ENCODE assay signal across 10 cellular contexts in the genomic region with DNA sequence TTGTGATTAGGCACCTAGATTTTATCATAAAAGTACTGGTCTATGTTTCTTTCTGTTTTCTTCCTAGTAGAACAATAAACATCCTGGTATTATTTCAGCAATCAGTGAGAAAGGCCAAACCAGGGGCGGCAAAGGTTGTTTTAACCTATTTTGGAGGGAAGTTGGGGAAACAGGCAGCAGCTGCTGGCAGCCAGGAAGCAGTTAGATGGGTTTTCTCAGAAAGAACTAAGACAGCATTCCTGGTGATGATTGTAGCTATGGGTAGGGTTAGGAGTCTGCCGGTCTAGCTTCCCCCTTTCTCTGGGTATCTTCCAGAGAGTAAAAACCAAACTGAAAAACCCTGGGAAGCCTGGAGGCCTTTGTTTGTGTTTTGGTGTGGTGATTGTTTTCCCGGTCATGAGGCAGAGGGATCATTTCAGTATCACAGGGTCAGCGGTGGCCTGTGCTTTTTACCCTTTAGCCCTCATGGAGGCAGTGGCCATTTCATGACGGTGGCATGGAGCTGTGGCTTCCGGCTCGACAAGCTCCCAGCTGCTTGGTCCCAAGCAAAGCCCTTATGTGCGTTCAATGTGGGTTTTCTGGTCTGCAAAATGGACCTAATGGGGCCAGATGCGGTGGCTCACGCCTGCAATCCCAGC. TPM values are rescaled to one million over a fixed set of nuclear protein-coding genes. Genes with fewer than 3 reads are reported as not detected.
DNase-seq lines count a peak whose midpoint lies in the region; TF ChIP-seq lines count a peak whose summit lies in the region.
"Had no signal": no experiment of that assay in that cellular context is flagged by ENCODE, and none has a peak within 500 bp of the region (broad histone marks: within the 10 kb centered on the region; RNA-seq: fewer than 3 reads in every experiment).

No MANE protein-coding gene starts in this region.

- intact Hi-C loops in CD14-positive monocyte (cut with micrococcal nuclease): no loop called here

- H3K4me3 Mint-ChIP-seq in CD14-positive monocyte (no peak overlapping the region), endodermal cell (no peak overlapping the region), neural crest cell (no peak overlapping the region), osteocyte (ENCODE audit: unreplicated experiment) (no peak overlapping the region)

- H3K36me3 Mint-ChIP-seq in CD14-positive monocyte (peaks cover 27% of the 10 kb centered on the region in 2 donors), endodermal cell (ENCODE audit: low read depth) (no peaks in the 10 kb centered on the region), neural crest cell (ENCODE audit: low read depth) (no peaks in the 10 kb centered on the region), osteocyte (ENCODE audit: unreplicated experiment) (peaks cover 1% of the 10 kb centered on the region)

- H3K4me3 ChIP-seq in endodermal cell (ENCODE audit: low read length): no peak overlapping the region

- H3K27ac Mint-ChIP-seq in CD14-positive monocyte (peak overlapping the region; percentile 79 to 100 (median 99)), endodermal cell (peak overlapping the region; percentile 52), neural crest cell (ENCODE audit: unreplicated experiment) (peak overlapping the region; percentile 84), osteocyte (ENCODE audit: unreplicated experiment) (no peak overlapping the region)

- peaks cover 3 to 17% (median 12%) of the 10 kb centered on the region in 7 donors for H3K9me3 Mint-ChIP-seq in CD14-positive monocyte
- no peaks in the 10 kb centered on the region for H3K9me3 Mint-ChIP-seq in endodermal cell
- no peaks in the 10 kb centered on the region for H3K9me3 Mint-ChIP-seq in neural crest cell
- peaks cover 8% of the 10 kb centered on the region for H3K9me3 Mint-ChIP-seq in osteocyte (ENCODE audit: unreplicated experiment)

- in situ Hi-C loops in KBM-7 (cut with MboI; ENCODE audit: low pct_unique_long_range_greater_than_20kb, low sequenced_read_pairs): no loop called here

- H3K27me3 Mint-ChIP-seq in CD14-positive monocyte (ENCODE audit: low read depth in 3 of 3): peaks cover 0 to 2% (median 0%) of the 10 kb centered on the region in 3 donors
- peaks cover 5% of the 10 kb centered on the region for H3K27me3 Mint-ChIP-seq in endodermal cell (ENCODE audit: insufficient read depth)
- H3K27me3 Mint-ChIP-seq in neural crest cell (ENCODE audit: low read depth): no peaks in the 10 kb centered on the region
- no peaks in the 10 kb centered on the region for H3K27me3 Mint-ChIP-seq in osteocyte (ENCODE audit: unreplicated experiment)

- H3K9me3 ChIP-seq in endodermal cell (ENCODE audit: control insufficient read depth, low read length): no peaks in the 10 kb centered on the region

- H3K4me1 Mint-ChIP-seq in CD14-positive monocyte (peaks cover 99% of the 10 kb centered on the region), endodermal cell (peaks cover 11% of the 10 kb centered on the region), neural crest cell (peaks cover 17% of the 10 kb centered on the region), osteocyte (ENCODE audit: unreplicated experiment) (peaks cover 30% of the 10 kb centered on the region)

- DNase-seq in CD14-positive monocyte (ENCODE audit: low spot score) (no peak), KBM-7 (peak; percentile 72), endodermal cell (no peak), neural crest cell (ENCODE audit: low read depth, low spot score) (no peak), osteocyte (ENCODE audit: extremely low spot score, unreplicated experiment) (no peak), DMS114 treated with DMSO at 0.1 percent for 48 hours (lab: John Stamatoyannopoulos, UW; ENCODE audit: unreplicated experiment) (no peak), A172 (ENCODE audit: low spot score) (no peak), HPDE6-E6E7 (ENCODE audit: extremely low spot score) (no peak)
- DNase-seq: activated CD4-positive, alpha-beta T cell treated with anti-CD3 and anti-CD28 coated beads, Interleukin-2, amount 50 U/mL, for 1 hour; NCI-H1105 treated with DMSO at 0.1 percent for 48 hours had no signal

- H3K4me1 ChIP-seq in endodermal cell (ENCODE audit: control insufficient read depth, insufficient read depth, low read length): no peaks in the 10 kb centered on the region

- no peaks in the 10 kb centered on the region for H3K36me3 ChIP-seq in endodermal cell (ENCODE audit: control insufficient read depth, insufficient read depth, low read length)

- WGBS in endodermal cell (ENCODE audit: insufficient coverage in 1 of 2, insufficient read length in 1 of 2), 2 experiments: 82 to 86% methylated on average over 9 to 10 of the region's 10 CpGs

- TF ChIP-seq CTCF in CD14-positive monocyte (IDR thresholded peaks at IDR 0.05) (no peak), endodermal cell (conservative IDR thresholded peaks at IDR 0.05) (no peak), neural crest cell (conservative IDR thresholded peaks at IDR 0.05) (no peak), osteocyte (IDR thresholded peaks at IDR 0.05) (no peak)

- peak overlapping the region; percentile 38 for H3K27ac ChIP-seq in endodermal cell (ENCODE audit: low read depth, low read length)

- no peaks in the 10 kb centered on the region for H3K27me3 ChIP-seq in endodermal cell (ENCODE audit: control insufficient read depth, insufficient read depth, low read length, poor library complexity, severe bottlenecking)

- no peak overlapping the region for H3K9ac ChIP-seq in endodermal cell (ENCODE audit: extremely low read depth, low read length, poor library complexity, severe bottlenecking)

RNA-seq across cellular contexts. Expression of a gene that starts 19.6 kb away (rescaled TPM):
- 100 to 1,000 TPM; 436 to 761 TPM for polyA plus RNA-seq in CD14-positive monocyte
- total RNA-seq in endodermal cell (under 1 TPM; 0.24 to 0.40 TPM), neural crest cell (3.1 and 3.3 TPM in 2 replicates), osteocyte (3.7 and 7.4 TPM in 2 replicates)
- polyA plus RNA-seq in endodermal cell (2013, experiment 1 of 2): 1.7 TPM
- 0.95 TPM for polyA plus RNA-seq in endodermal cell (2013, experiment 2 of 2)
- total RNA-seq in A172 (2014; rRNA removed; shearing (Covaris generic)): not detected in 2 replicates
